ENCODE assay signal across 8 cellular contexts in genomic region chr11:3580487-3581388, GRCh38.
DNase-seq lines count a peak whose midpoint lies in the region; ATAC-seq and TF ChIP-seq lines count a peak whose summit lies in the region.
"Not testable (repeated sequence)": the region's sequence is repeated elsewhere in the genome, so short reads cannot be mapped to it uniquely, and the experiment has no call there.

No MANE protein-coding gene starts in this region.

- TF ChIP-seq POLR2A in gastrocnemius medialis (IDR thresholded peaks at IDR 0.05), result not testable (repeated sequence)

- intact Hi-C loops in dorsolateral prefrontal cortex (cut with DNase I) (loop anchor here in 1 of 2 donors (10.0 kb wide), 1 partner anchor 126 kb away; no protein-coding TSS in a partner anchor), gastrocnemius medialis (cut with DNase I; ENCODE audit: low total_unique reads) (loop anchor here (1.0 kb wide), 1 partner anchor 126 kb away; no protein-coding TSS in a partner anchor)

- peak; percentile 45; the same call in 1 of the 3 replicates for ATAC-seq in DND-41 (ENCODE audit: insufficient read depth, low read depth)
- not testable (repeated sequence) for ATAC-seq in gastrocnemius medialis

- not testable (repeated sequence) for H3K9me3 ChIP-seq in DND-41 (ENCODE audit: insufficient read depth, low read length, severe bottlenecking); Loucy (ENCODE audit: insufficient read depth, low read depth, low read length); gastrocnemius medialis; thymus (ENCODE audit: control insufficient read depth)

- in situ Hi-C loops in SK-MEL-5 (cut with HindIII; ENCODE audit: low pct_unique_long_range_greater_than_20kb, low sequenced_read_pairs), result not testable (repeated sequence)
- in situ Hi-C loops in gastrocnemius medialis (cut with MboI; ENCODE audit: low sequenced_read_pairs in 4 of 4), result loop anchor here in 1 of 4 donors (25.0 kb wide), 1 partner anchor 118 kb away; no protein-coding TSS in a partner anchor

- peak; percentile 48 for DNase-seq in DND-41
- DNase-seq in SK-MEL-5 (ENCODE audit: low read depth, low spot score), result peak; percentile 30
- DNase-seq in activated T-cell treated with anti-CD3 and anti-CD28 coated beads for 4 hours, result peak; percentile 56
- peak in 4 of 10 donors; percentile 22 to 78 (median 37) for DNase-seq in dorsolateral prefrontal cortex
- peak; percentile 57 for DNase-seq in kidney tubule cell (ENCODE audit: low spot score)
- DNase-seq in gastrocnemius medialis, result peak in 1 of 2 donors; percentile 31

- H4K20me1 ChIP-seq in DND-41 (ENCODE audit: insufficient read depth, low read length); Loucy (ENCODE audit: insufficient read depth, low read length, poor library complexity, severe bottlenecking): not testable (repeated sequence)

- not testable (repeated sequence) for H3K4me1 ChIP-seq in DND-41 (ENCODE audit: insufficient read depth, low read length); Loucy (ENCODE audit: insufficient read depth, low read length, poor library complexity, severe bottlenecking); gastrocnemius medialis; thymus (ENCODE audit: control insufficient read depth, insufficient read depth, low read length)

- not testable (repeated sequence) for H3F3A ChIP-seq in Loucy (ENCODE audit: low read depth)

- TF ChIP-seq CTCF in DND-41 (IDR thresholded peaks at IDR 0.05; ENCODE audit: borderline replicate concordance, extremely low read depth, low read length, poor library complexity, severe bottlenecking), result peak; percentile 65
- peak; percentile 38 for TF ChIP-seq CTCF in Loucy (conservative IDR thresholded peaks at IDR 0.05; ENCODE audit: low read length)
- TF ChIP-seq CTCF in dorsolateral prefrontal cortex (IDR thresholded peaks at IDR 0.05 in 54 of 56, conservative IDR thresholded peaks at IDR 0.05 in 2 of 56; ENCODE audit: low read depth in 1 of 56, partially characterized antibody in 56 of 56), result peak in 55 of 56 donors; percentile 30 to 92 (median 67)
- peak; percentile 56 to 86 (median 84) for TF ChIP-seq CTCF in gastrocnemius medialis (IDR thresholded peaks at IDR 0.05 in 4 of 5, conservative IDR thresholded peaks at IDR 0.05 in 1 of 5)

- not testable (repeated sequence) for H3K4me3 ChIP-seq in DND-41 (ENCODE audit: low read depth in 1 of 2, low read length in 2 of 2)
- peak overlapping the region; percentile 55 for H3K4me3 ChIP-seq in Loucy (ENCODE audit: low read length, poor library complexity, severe bottlenecking)
- H3K4me3 ChIP-seq in dorsolateral prefrontal cortex, result peak overlapping the region in 55 of 59 donors; percentile 14 to 62 (median 45)
- peak overlapping the region; percentile 39 to 55 (median 51) for H3K4me3 ChIP-seq in gastrocnemius medialis
- peak overlapping the region; percentile 38 for H3K4me3 ChIP-seq in thymus (ENCODE audit: low read length)

- not testable (repeated sequence) for H3K27me3 ChIP-seq in DND-41 (ENCODE audit: insufficient read depth, low read length, poor library complexity); Loucy (ENCODE audit: insufficient read depth, low read length, poor library complexity, severe bottlenecking); thymus (ENCODE audit: control insufficient read depth, insufficient read depth)
- H3K27me3 ChIP-seq in dorsolateral prefrontal cortex (peaks cover 0 to 19% (median 0%) of the 10 kb centered on the region in 45 donors), gastrocnemius medialis (peaks cover 9 to 11% (median 10%) of the 10 kb centered on the region in 3 donors)

- H3K36me3 ChIP-seq in DND-41 (ENCODE audit: insufficient read depth, low read length); Loucy (ENCODE audit: insufficient read depth, low read length); gastrocnemius medialis; thymus (ENCODE audit: control insufficient read depth, insufficient read depth): not testable (repeated sequence)

- not testable (repeated sequence) for H3K9ac ChIP-seq in DND-41 (ENCODE audit: low read depth, low read length); Loucy (ENCODE audit: low read depth, low read length, poor library complexity, severe bottlenecking)

- 1% methylated on average over 89 of the region's 92 CpGs for WGBS in thymus

- H3K79me2 ChIP-seq in DND-41 (ENCODE audit: insufficient read depth, low read length); Loucy (ENCODE audit: insufficient read depth, low read length): not testable (repeated sequence)

- H3K4me2 ChIP-seq in DND-41 (ENCODE audit: insufficient read depth, low read length), result peak overlapping the region; percentile 58
- peak overlapping the region; percentile 53 for H3K4me2 ChIP-seq in Loucy (ENCODE audit: low read depth, low read length, poor library complexity, severe bottlenecking)

- not testable (repeated sequence) for H3K27ac ChIP-seq in DND-41 (ENCODE audit: low read length); dorsolateral prefrontal cortex; gastrocnemius medialis; thymus (ENCODE audit: low read depth)

- H3K9me2 ChIP-seq in Loucy (replicated peaks; ENCODE audit: low read depth, low read length), result not testable (repeated sequence)

- not testable (repeated sequence) for H2AFZ ChIP-seq in DND-41 (ENCODE audit: low read depth, low read length)
- H2AFZ ChIP-seq in Loucy (ENCODE audit: low read length), result peak overlapping the region; percentile 60; the same call in 1 of the 2 replicates
